19 cellular contexts compared by ENCODE assay signal in genomic region chr2:236051803-236052202, GRCh38.
DNase-seq lines count a peak whose midpoint lies in the region; ATAC-seq, FAIRE-seq and TF ChIP-seq lines count a peak whose summit lies in the region.
"Had no signal": no experiment of that assay in that cellular context is flagged by ENCODE, and none has a peak within 500 bp of the region (broad histone marks: within the 10 kb centered on the region; RNA-seq: fewer than 3 reads in every experiment).

No MANE protein-coding gene starts in this region.

- H3K27me3 ChIP-seq in neuronal stem cell (ENCODE audit: control insufficient read depth in 3 of 3, insufficient read depth in 3 of 3, low read depth in 1 of 3, low read length in 3 of 3), result no peaks in the 10 kb centered on the region

- no peak overlapping the region for H2AFZ ChIP-seq in neuronal stem cell (ENCODE audit: low read length)
- H2AFZ ChIP-seq: GM23248 had no signal

- H3K36me3 ChIP-seq in neuronal stem cell (replicated peaks in 1 of 2; ENCODE audit: control insufficient read depth in 2 of 2, insufficient read depth in 2 of 2, low read length in 2 of 2), result peaks cover 4 to 36% of the 10 kb centered on the region in 2 donors
- H3K36me3 ChIP-seq: HAP-1 had no signal

- no peak overlapping the region for H3K23ac ChIP-seq in neuronal stem cell (ENCODE audit: low read depth, low read length, poor library complexity)

- H3K9me3 Mint-ChIP-seq in WTC11, result no peaks in the 10 kb centered on the region
- H3K9me3 Mint-ChIP-seq: HFFc6 had no signal

- POLR2A ChIA-PET in WTC11 (lab: Charles Lee), result no interaction called here

- H3K18ac ChIP-seq in neuronal stem cell (ENCODE audit: low read length), result peak overlapping the region; percentile 5

- no peak for TF ChIP-seq POLR2A in GM12892 (IDR thresholded peaks at IDR 0.05; ENCODE audit: low read depth, low read length)

- no peaks in the 10 kb centered on the region for H3K79me1 ChIP-seq in neuronal stem cell (ENCODE audit: low read depth, low read length)

- H3K4ac ChIP-seq in neuronal stem cell (ENCODE audit: low read length), result no peak overlapping the region

- DNase-seq in WTC11 (ENCODE audit: low spot score) (no peak), fibroblast of mammary gland (ENCODE audit: low read depth) (peak; percentile 26), neuronal stem cell (ENCODE audit: low spot score) (no peak), GM12892 (ENCODE audit: insufficient read length) (no peak)
- no peak for DNase-seq in NK-92 treated with Interleukin-12 subunit alpha and Interleukin-12 subunit beta, amount 100 ng/mL, for 24 hours (lab: John Stamatoyannopoulos, UW)
- no peak for DNase-seq in activated CD4-positive, alpha-beta T cell treated with anti-CD3 and anti-CD28 coated beads, Interleukin-2, amount 50 U/mL, for 4 hours
- DNase-seq: C1 segment of cervical spinal cord; Calu3; CD4-positive, alpha-beta memory T cell; COR-L47; DMS53; DMS79 treated with DMSO at 0.1 percent for 48 hours; GF-D8; GM23248; HFFc6 had no signal

- CTCF ChIA-PET in WTC11 (lab: Charles Lee), result interaction anchor here (1.2 kb wide), 1 partner anchor 129 kb away, joined by 4 read pairs; no protein-coding TSS in a partner anchor

- peaks cover 0 to 4% of the 10 kb centered on the region in 2 donors for H3K9me3 ChIP-seq in neuronal stem cell (replicated peaks in 1 of 2; ENCODE audit: control insufficient read depth in 2 of 2, insufficient read depth in 1 of 2, low read depth in 1 of 2, low read length in 2 of 2)
- H3K9me3 ChIP-seq: HAP-1 had no signal

- FAIRE-seq in GM12892 (lab: Jason Lieb, UNC), result no peak
- FAIRE-seq: GM12891, GM19239, H54 had no signal

- H4K91ac ChIP-seq in neuronal stem cell (ENCODE audit: low read depth, low read length, poor library complexity), result no peak overlapping the region

- no peak overlapping the region for H3K27ac Mint-ChIP-seq in WTC11
- H3K27ac Mint-ChIP-seq: CD4-positive, alpha-beta memory T cell; HFFc6 had no signal

- peaks cover 0 to 12% of the 10 kb centered on the region in 2 donors for H3K4me1 ChIP-seq in neuronal stem cell (ENCODE audit: control insufficient read depth in 2 of 2, insufficient read depth in 1 of 2, low read depth in 1 of 2, low read length in 2 of 2)
- H3K4me1 ChIP-seq: HAP-1 had no signal

- no peak overlapping the region for H2BK12ac ChIP-seq in neuronal stem cell (ENCODE audit: low read length)

- no peak overlapping the region for H2BK5ac ChIP-seq in neuronal stem cell (ENCODE audit: low read length)

- peaks cover 3% of the 10 kb centered on the region; the same call in 1 of the 2 replicates for H3K36me3 Mint-ChIP-seq in WTC11
- H3K36me3 Mint-ChIP-seq: CD4-positive, alpha-beta memory T cell had no signal

- no peak overlapping the region for H3K4me3 ChIP-seq in fibroblast of mammary gland (ENCODE audit: control insufficient read depth, low read depth, low read length)
- no peak overlapping the region for H3K4me3 ChIP-seq in neuronal stem cell (ENCODE audit: low read length in 2 of 2)
- H3K4me3 ChIP-seq: GM23248, HAP-1 had no signal

- peaks cover 62% of the 10 kb centered on the region for H3K4me1 Mint-ChIP-seq in WTC11

- peak; percentile 4; the same call in 1 of the 2 replicates for ATAC-seq in WTC11

- no peak overlapping the region for H3K9ac ChIP-seq in neuronal stem cell (ENCODE audit: low read depth, low read length, poor library complexity)
- H3K9ac ChIP-seq: GM23248 had no signal

- H2BK120ac ChIP-seq in neuronal stem cell (ENCODE audit: low read depth, low read length), result no peak overlapping the region

- TF ChIP-seq CTCF in WTC11 (IDR thresholded peaks at IDR 0.05) (no peak), fibroblast of mammary gland (conservative IDR thresholded peaks at IDR 0.05; ENCODE audit: control insufficient read depth, insufficient read depth, low read depth, low read length) (no peak)

- H3K14ac ChIP-seq in neuronal stem cell (ENCODE audit: low read length), result no peak overlapping the region

- peaks cover 12% of the 10 kb centered on the region for H3K27me3 Mint-ChIP-seq in WTC11 (ENCODE audit: low read depth)

- no peak overlapping the region for H2BK15ac ChIP-seq in neuronal stem cell (ENCODE audit: low read length)

- no peak overlapping the region for H3K4me2 ChIP-seq in neuronal stem cell (ENCODE audit: insufficient read depth, low read length, poor library complexity, severe bottlenecking)

- no peak overlapping the region for H2AK5ac ChIP-seq in neuronal stem cell (ENCODE audit: low read depth, low read length)

- no peak overlapping the region for H3K4me3 Mint-ChIP-seq in WTC11
- H3K4me3 Mint-ChIP-seq: CD4-positive, alpha-beta memory T cell; HFFc6 had no signal

- WGBS in neuronal stem cell (ENCODE audit: extremely low coverage in 2 of 2, insufficient read length in 2 of 2, insufficient replicate concordance in 1 of 2), 2 donors, result no CpG with 5 or more reads among the region's 11 CpGs

- H4K8ac ChIP-seq in neuronal stem cell (ENCODE audit: low read depth, low read length), result no peak overlapping the region

- H3K27ac ChIP-seq in neuronal stem cell (replicated peaks; ENCODE audit: low read length), result no peak overlapping the region
- H3K27ac ChIP-seq: GM23248 had no signal

TF ChIP-seq in WTC11, 78 proteins besides CTCF, POLR2A, EP300 and RAD21:
- TF ChIP-seq PRDM15 (CRISPR knock-in tag; IDR thresholded peaks at IDR 0.05) (peak; percentile 24; the same call in 1 of the 2 replicates), EMX1 (CRISPR knock-in tag; IDR thresholded peaks at IDR 0.05) (no peak), GTF2I (CRISPR knock-in tag; conservative IDR thresholded peaks at IDR 0.05) (no peak)
TF ChIP-seq in WTC11: peak in this region for 1.
